ENCODE assay signal across 10 cellular contexts in the genomic region with DNA sequence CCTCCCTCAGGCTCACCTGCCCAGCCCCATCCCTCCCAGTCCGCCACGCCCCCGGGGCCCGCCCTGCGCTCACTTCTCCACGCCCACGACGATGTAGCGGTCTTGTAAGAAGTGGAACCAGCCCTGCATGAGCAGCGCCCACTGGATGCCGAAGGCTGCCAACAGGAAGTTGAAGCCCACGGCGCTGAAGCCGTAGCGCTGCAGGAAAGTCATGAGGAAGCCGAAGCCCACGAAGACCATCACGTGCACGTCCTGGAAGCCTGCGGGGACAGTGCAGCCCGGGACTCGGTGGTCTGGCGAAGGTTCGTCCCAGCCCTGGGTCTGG. TPM values are rescaled to one million over a fixed set of nuclear protein-coding genes. Genes with fewer than 3 reads are reported as not detected.
DNase-seq lines count a peak whose midpoint lies in the region; ATAC-seq and TF ChIP-seq lines count a peak whose summit lies in the region.
"Had no signal": no experiment of that assay in that cellular context is flagged by ENCODE, and none has a peak within 500 bp of the region (broad histone marks: within the 10 kb centered on the region; RNA-seq: fewer than 3 reads in every experiment).

No MANE protein-coding gene starts in this region.

- in situ Hi-C loops in KBM-7 (cut with MboI; ENCODE audit: low pct_unique_long_range_greater_than_20kb, low sequenced_read_pairs) = no loop called here

- H3K27ac ChIP-seq in 22Rv1 (no peak overlapping the region), mesendoderm (ENCODE audit: low read depth, low read length) (no peak overlapping the region), caudate nucleus (ENCODE audit: low read depth, low read length) (no peak overlapping the region)

- no peak overlapping the region for H3K4ac ChIP-seq in mesendoderm (ENCODE audit: low read depth, low read length)

- ATAC-seq in GM21360 (IDR thresholded peaks at IDR 0.05; ENCODE audit: unreplicated experiment) = no peak

- no peak overlapping the region for H2BK120ac ChIP-seq in mesendoderm (ENCODE audit: low read depth, low read length)

- DNase-seq in KBM-7 (peak; percentile 37), activated T-cell treated with anti-CD3 and anti-CD28 coated beads for 24 hours (ENCODE audit: low read depth) (peak; percentile 24), mesendoderm (peak; percentile 31), caudate nucleus (lab: John Stamatoyannopoulos, UW) (no peak), superior temporal gyrus (ENCODE audit: extremely low spot score) (no peak), NCI-H146 (lab: John Stamatoyannopoulos, UW) (no peak)
- DNase-seq: effector CD4-positive, alpha-beta T cell; IMR-90 had no signal

- no peaks in the 10 kb centered on the region for H3K79me1 ChIP-seq in mesendoderm (ENCODE audit: low read length)

- H2AK5ac ChIP-seq in mesendoderm (ENCODE audit: low read length) = no peak overlapping the region

- H2BK5ac ChIP-seq in mesendoderm (ENCODE audit: low read length) = no peak overlapping the region

- 0 out of 2 replicates have a peak, but pooled peaks have one; percentile 8 for TF ChIP-seq CTCF in 22Rv1 (IDR thresholded peaks at IDR 0.05)

- H2BK15ac ChIP-seq in mesendoderm (replicated peaks; ENCODE audit: low read depth) = no peak overlapping the region

- no peak overlapping the region for H3K4me3 ChIP-seq in mesendoderm (ENCODE audit: low read length)

- WGBS in mesendoderm (ENCODE audit: extremely low coverage, insufficient coverage, low lambda C conversion rate) = no CpG with 5 or more reads among the region's 24 CpGs

- H3K4me1 ChIP-seq in mesendoderm (ENCODE audit: control insufficient read depth, low read depth, low read length) = no peaks in the 10 kb centered on the region

- no peaks in the 10 kb centered on the region for H3K79me2 ChIP-seq in mesendoderm (ENCODE audit: control insufficient read depth, insufficient read depth, low read length)

- H3K4me2 ChIP-seq in mesendoderm (ENCODE audit: low read length) = no peak overlapping the region

- no peak overlapping the region for H3K18ac ChIP-seq in mesendoderm (ENCODE audit: low read length)

- no peak overlapping the region for H4K8ac ChIP-seq in mesendoderm (ENCODE audit: low read depth, low read length)

- H3K27me3 ChIP-seq in mesendoderm (ENCODE audit: insufficient read depth, low read length, poor library complexity) = no peaks in the 10 kb centered on the region

- no peak overlapping the region for H3K56ac ChIP-seq in mesendoderm (ENCODE audit: low read length)

- no peak overlapping the region for H3K9ac ChIP-seq in mesendoderm (ENCODE audit: low read length)

- no peak overlapping the region for H3K23ac ChIP-seq in mesendoderm (ENCODE audit: low read length)

- no peak overlapping the region for H4K5ac ChIP-seq in mesendoderm (ENCODE audit: low read length)

- no peaks in the 10 kb centered on the region for H3K36me3 ChIP-seq in mesendoderm (ENCODE audit: control insufficient read depth, insufficient read depth, low read length)

RNA-seq across cellular contexts. Expression of gene RHCG, which starts 9.7 kb away (rescaled TPM):
- polyA plus RNA-seq in mesendoderm (2013, experiment 1 of 2) = 0.04 TPM
- polyA plus RNA-seq in mesendoderm (2013, experiment 2 of 2) = 0.03 TPM
- polyA plus RNA-seq: IMR-90 had no signal

Comparison
In these comparisons a context has a peak if more than half of its experiments do, and no peak if none do; other contexts are left out.
1. DNase-seq: peak in KBM-7 (single experiment), activated T-cell treated with anti-CD3 and anti-CD28 coated beads for 24 hours (single experiment) and mesendoderm (single experiment); none in caudate nucleus (0 of 61), superior temporal gyrus (single experiment) and NCI-H146 (single experiment).